33 cellular contexts compared by ENCODE assay signal in the genomic region with DNA sequence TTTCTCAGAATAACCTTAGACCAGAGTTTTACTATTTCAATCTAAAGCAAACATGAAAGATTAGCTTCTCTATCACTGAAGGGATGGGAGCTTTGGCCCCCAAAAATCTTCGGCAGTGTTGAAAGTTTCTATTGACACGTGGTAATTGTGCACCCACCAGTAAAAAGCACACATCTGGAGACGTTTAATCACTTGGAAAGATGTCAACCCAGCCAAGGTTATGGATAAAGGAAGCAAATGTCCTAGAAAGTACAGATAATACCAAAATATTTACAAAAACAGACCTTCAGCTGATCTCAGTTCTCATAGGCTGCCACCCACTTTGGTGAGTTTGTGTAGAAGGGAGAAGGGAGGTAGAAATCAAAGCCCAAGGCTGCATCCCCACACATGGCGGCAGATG. TPM values are rescaled to one million over a fixed set of nuclear protein-coding genes. Genes with fewer than 3 reads are reported as not detected.
"Had no signal": no experiment of that assay in that cellular context is flagged by ENCODE, and none has a peak within 500 bp of the region (broad histone marks: within the 10 kb centered on the region; RNA-seq: fewer than 3 reads in every experiment).

No MANE protein-coding gene starts in this region.

- H3K4me3 Mint-ChIP-seq: activated CD4-positive, alpha-beta T cell treated with anti-CD3 and anti-CD28 coated beads, Interleukin-2, amount 10 ng/mL, durations not matched to agents 7 days and 5 days; activated CD8-positive, alpha-beta T cell treated with anti-CD3 and anti-CD28 coated beads, Interleukin-2, amount 10 ng/mL, durations not matched to agents 7 days and 5 days; activated naive CD4-positive, alpha-beta T cell treated with anti-CD3 and anti-CD28 coated beads, Interleukin-2, amount 50 U/mL, for 24 hours; activated naive CD8-positive, alpha-beta T cell treated with anti-CD3 and anti-CD28 coated beads, Interleukin-2, amount 10 ng/mL, durations not matched to agents 7 days and 5 days; activated T-cell treated with anti-CD3 and anti-CD28 coated beads, Interleukin-2, amount 50 U/mL, for 24 hours had no signal

- H3K9me3 ChIP-seq: MG63, SJCRH30 had no signal

- ATAC-seq: activated CD8-positive, alpha-beta T cell treated with anti-CD3 and anti-CD28 coated beads, Interleukin-2, amount 10 ng/mL, durations not matched to agents 7 days and 5 days; Panc1 had no signal

- DNase-seq: activated CD4-positive, alpha-beta T cell treated with anti-CD3 and anti-CD28 coated beads, Interleukin-2, amount 10 ng/mL, durations not matched to agents 7 days and 5 days; activated CD4-positive, alpha-beta T cell treated with anti-CD3 and anti-CD28 coated beads, Interleukin-2, amount 50 U/mL, for 48 hours; activated CD8-positive, alpha-beta T cell treated with anti-CD3 and anti-CD28 coated beads, Interleukin-2, amount 10 ng/mL, durations not matched to agents 7 days and 5 days; activated gamma-delta T cell; activated naive CD4-positive, alpha-beta T cell treated with Interleukin-2 at 50 U/mL for 16 hours; activated naive CD8-positive, alpha-beta T cell treated with anti-CD3 and anti-CD28 coated beads, Interleukin-2, amount 10 ng/mL, durations not matched to agents 7 days and 5 days; activated T-cell treated with anti-CD3 and anti-CD28 coated beads, Interleukin-2, amount 50 U/mL, for 24 hours; anterior cingulate cortex; brain microvascular endothelial cell; Kasumi-1; KG1; MG63; NCI-H1092; NCI-H1417; NCI-H146; NCI-H187; NCI-H2029 treated with DMSO at 0.1 percent for 48 hours; NCI-H2107; NCI-H2171; NCI-H446; NCI-H510A treated with DMSO at 0.1 percent for 48 hours; NCI-H526 treated with DMSO at 0.1 percent for 48 hours; NCI-H82; SHP77; SJCRH30; T1000 had no signal

- H3K27ac Mint-ChIP-seq: activated CD4-positive, alpha-beta T cell treated with anti-CD3 and anti-CD28 coated beads, Interleukin-2, amount 10 ng/mL, durations not matched to agents 7 days and 5 days; activated CD8-positive, alpha-beta T cell treated with anti-CD3 and anti-CD28 coated beads, Interleukin-2, amount 10 ng/mL, durations not matched to agents 7 days and 5 days; activated naive CD4-positive, alpha-beta T cell treated with anti-CD3 and anti-CD28 coated beads, Interleukin-2, amount 50 U/mL, for 24 hours; activated naive CD8-positive, alpha-beta T cell treated with anti-CD3 and anti-CD28 coated beads, Interleukin-2, amount 10 ng/mL, durations not matched to agents 7 days and 5 days; activated T-cell treated with anti-CD3 and anti-CD28 coated beads, Interleukin-2, amount 50 U/mL, for 24 hours; activated T-helper 2 cell treated with anti-CD3 and anti-CD28 coated beads, Interferon-gamma antibody, Interleukin-2, Interleukin-4, amounts not matched to agents 10 μg/mL and 5 μg/mL and 100 μg/mL, durations not matched to agents 14 hours and 24 hours and 36 hours had no signal

- H3K27ac ChIP-seq: brain microvascular endothelial cell, SJCRH30, SK-N-MC had no signal

- H3K36me3 Mint-ChIP-seq: activated naive CD4-positive, alpha-beta T cell treated with anti-CD3 and anti-CD28 coated beads, Interleukin-2, amount 50 U/mL, for 24 hours; activated naive CD8-positive, alpha-beta T cell treated with anti-CD3 and anti-CD28 coated beads, Interleukin-2, amount 10 ng/mL, durations not matched to agents 7 days and 5 days had no signal

- H3K9me3 Mint-ChIP-seq: activated CD4-positive, alpha-beta T cell treated with anti-CD3 and anti-CD28 coated beads, Interleukin-2, amount 10 ng/mL, durations not matched to agents 7 days and 5 days; activated naive CD4-positive, alpha-beta T cell treated with anti-CD3 and anti-CD28 coated beads, Interleukin-2, amount 50 U/mL, for 24 hours; activated naive CD8-positive, alpha-beta T cell treated with anti-CD3 and anti-CD28 coated beads, Interleukin-2, amount 10 ng/mL, durations not matched to agents 7 days and 5 days; activated T-cell treated with anti-CD3 and anti-CD28 coated beads, Interleukin-2, amount 50 U/mL, for 24 hours; activated T-helper 2 cell treated with anti-CD3 and anti-CD28 coated beads, Interferon-gamma antibody, Interleukin-2, Interleukin-4, amounts not matched to agents 10 μg/mL and 5 μg/mL and 100 μg/mL, durations not matched to agents 14 hours and 24 hours and 36 hours had no signal

- H3K4me1 ChIP-seq: SJCRH30 had no signal

- H3K27me3 Mint-ChIP-seq: activated CD4-positive, alpha-beta T cell treated with anti-CD3 and anti-CD28 coated beads, Interleukin-2, amount 10 ng/mL, durations not matched to agents 7 days and 5 days; activated naive CD4-positive, alpha-beta T cell treated with anti-CD3 and anti-CD28 coated beads, Interleukin-2, amount 50 U/mL, for 24 hours; activated naive CD8-positive, alpha-beta T cell treated with anti-CD3 and anti-CD28 coated beads, Interleukin-2, amount 10 ng/mL, durations not matched to agents 7 days and 5 days had no signal

- H3K4me3 ChIP-seq: MG63, SJCRH30, SK-N-MC had no signal

- H3K36me3 ChIP-seq: brain microvascular endothelial cell, MG63, SJCRH30 had no signal

- H3K27me3 ChIP-seq: brain microvascular endothelial cell, MG63, SJCRH30 had no signal

RNA-seq across cellular contexts. Expression of gene MYCBPAP, which starts 5.3 kb away (rescaled TPM):
- total RNA-seq: RPMI7951, SJCRH30 had no signal

RNA-seq across cellular contexts. Expression of gene EPN3, which starts 19.0 kb away (rescaled TPM):
- total RNA-seq: activated CD4-positive, alpha-beta T cell treated with anti-CD3 and anti-CD28 coated beads, Interleukin-2, amount 10 ng/mL, durations not matched to agents 7 days and 5 days; activated CD8-positive, alpha-beta T cell treated with anti-CD3 and anti-CD28 coated beads, Interleukin-2, amount 10 ng/mL, durations not matched to agents 7 days and 5 days; activated naive CD8-positive, alpha-beta T cell treated with anti-CD3 and anti-CD28 coated beads, Interleukin-2, amount 10 ng/mL, durations not matched to agents 7 days and 5 days; activated T-helper 2 cell treated with anti-CD3 and anti-CD28 coated beads, Interferon-gamma antibody, Interleukin-2, Interleukin-4, amounts not matched to agents 10 μg/mL and 5 μg/mL and 100 μg/mL, durations not matched to agents 14 hours and 24 hours and 36 hours; RPMI7951; SJCRH30; T-helper 2 cell treated with Interferon-gamma antibody and Interleukin-4, amounts not matched to agents 100 ng/mL and 5 ng/mL, for 36 hours had no signal

RNA-seq across cellular contexts. Expression of gene CHAD, which starts 44.8 kb away (rescaled TPM):
- total RNA-seq: activated CD4-positive, alpha-beta T cell treated with anti-CD3 and anti-CD28 coated beads, Interleukin-2, amount 10 ng/mL, durations not matched to agents 7 days and 5 days; activated CD8-positive, alpha-beta T cell treated with anti-CD3 and anti-CD28 coated beads, Interleukin-2, amount 10 ng/mL, durations not matched to agents 7 days and 5 days; activated naive CD8-positive, alpha-beta T cell treated with anti-CD3 and anti-CD28 coated beads, Interleukin-2, amount 10 ng/mL, durations not matched to agents 7 days and 5 days; activated T-helper 2 cell treated with anti-CD3 and anti-CD28 coated beads, Interferon-gamma antibody, Interleukin-2, Interleukin-4, amounts not matched to agents 10 μg/mL and 5 μg/mL and 100 μg/mL, durations not matched to agents 14 hours and 24 hours and 36 hours; RPMI7951; SJCRH30; T-helper 1 cell treated with Interleukin-12 subunit alpha and Interleukin-12 subunit beta and Interleukin-4 antibody, amounts not matched to agents 30 ng/mL and 1 ng/mL, for 36 hours; T-helper 2 cell treated with Interferon-gamma antibody and Interleukin-4, amounts not matched to agents 100 ng/mL and 5 ng/mL, for 36 hours had no signal
